19 cellular contexts compared by ENCODE assay signal in genomic region chr7:139181404-139181803, GRCh38.
"Had no signal": no experiment of that assay in that cellular context is flagged by ENCODE, and none has a peak within 500 bp of the region (broad histone marks: within the 10 kb centered on the region; RNA-seq: fewer than 3 reads in every experiment).

No MANE protein-coding gene starts in this region.

- H3K27me3 Mint-ChIP-seq: activated CD4-positive, alpha-beta memory T cell treated with anti-CD3 and anti-CD28 coated beads for 36 hours; activated CD4-positive, alpha-beta T cell treated with anti-CD3 and anti-CD28 coated beads for 36 hours; activated CD8-positive, alpha-beta memory T cell treated with anti-CD3 and anti-CD28 coated beads, Interleukin-2, amount 10 ng/mL, durations not matched to agents 7 days and 5 days; activated naive CD4-positive, alpha-beta T cell treated with anti-CD3 and anti-CD28 coated beads, Interleukin-2, amount 10 ng/mL, durations not matched to agents 7 days and 5 days; naive B cell; stimulated activated naive CD8-positive, alpha-beta T cell treated with anti-CD3 and anti-CD28 coated beads, Interleukin-15, Interleukin-2, amounts not matched to agents 100 ng/mL and 50 ng/mL, for 24 hours had no signal

- H3K36me3 ChIP-seq: breast epithelium, ovary, right lobe of liver had no signal

- H3K4me3 ChIP-seq: ascending aorta, breast epithelium, hepatocyte, left ventricle myocardium inferior, neural progenitor cell, ovary, right lobe of liver, spleen, testis, upper lobe of left lung had no signal

- H3K27ac ChIP-seq: ascending aorta, breast epithelium, hepatocyte, left ventricle myocardium inferior, neural progenitor cell, ovary, right lobe of liver, spleen, testis, upper lobe of left lung, VCaP had no signal

- H3K4me3 Mint-ChIP-seq: activated CD4-positive, alpha-beta memory T cell treated with anti-CD3 and anti-CD28 coated beads for 36 hours; activated CD4-positive, alpha-beta T cell treated with anti-CD3 and anti-CD28 coated beads for 36 hours; activated CD8-positive, alpha-beta memory T cell treated with anti-CD3 and anti-CD28 coated beads, Interleukin-2, amount 10 ng/mL, durations not matched to agents 7 days and 5 days; activated naive CD4-positive, alpha-beta T cell treated with anti-CD3 and anti-CD28 coated beads, Interleukin-2, amount 10 ng/mL, durations not matched to agents 7 days and 5 days; naive B cell; neural progenitor cell; stimulated activated naive CD8-positive, alpha-beta T cell treated with anti-CD3 and anti-CD28 coated beads, Interleukin-15, Interleukin-2, amounts not matched to agents 100 ng/mL and 50 ng/mL, for 24 hours had no signal

- H3K27ac Mint-ChIP-seq: activated CD4-positive, alpha-beta memory T cell treated with anti-CD3 and anti-CD28 coated beads for 36 hours; activated CD4-positive, alpha-beta T cell treated with anti-CD3 and anti-CD28 coated beads for 36 hours; activated CD8-positive, alpha-beta memory T cell treated with anti-CD3 and anti-CD28 coated beads, Interleukin-2, amount 10 ng/mL, durations not matched to agents 7 days and 5 days; activated naive CD4-positive, alpha-beta T cell treated with anti-CD3 and anti-CD28 coated beads, Interleukin-2, amount 10 ng/mL, durations not matched to agents 7 days and 5 days; naive B cell; neural progenitor cell; stimulated activated naive CD8-positive, alpha-beta T cell treated with anti-CD3 and anti-CD28 coated beads, Interleukin-15, Interleukin-2, amounts not matched to agents 100 ng/mL and 50 ng/mL, for 24 hours had no signal

- H3K36me3 Mint-ChIP-seq: activated CD4-positive, alpha-beta memory T cell treated with anti-CD3 and anti-CD28 coated beads for 36 hours had no signal

- DNase-seq: activated CD4-positive, alpha-beta memory T cell treated with anti-CD3 and anti-CD28 coated beads for 36 hours; activated CD4-positive, alpha-beta T cell treated with anti-CD3 and anti-CD28 coated beads for 36 hours; activated CD8-positive, alpha-beta memory T cell treated with anti-CD3 and anti-CD28 coated beads, Interleukin-2, amount 10 ng/mL, durations not matched to agents 7 days and 5 days; activated naive CD4-positive, alpha-beta T cell treated with anti-CD3 and anti-CD28 coated beads, Interleukin-2, amount 10 ng/mL, durations not matched to agents 7 days and 5 days; activated T-cell treated with anti-CD3 and anti-CD28 coated beads, Interleukin-2, amount 50 U/mL, for 1 hour; left ventricle myocardium inferior; naive B cell; ovary; right lobe of liver; spleen; testis; upper lobe of left lung had no signal

- H3K9me3 Mint-ChIP-seq: activated CD4-positive, alpha-beta memory T cell treated with anti-CD3 and anti-CD28 coated beads for 36 hours; activated naive CD4-positive, alpha-beta T cell treated with anti-CD3 and anti-CD28 coated beads, Interleukin-2, amount 10 ng/mL, durations not matched to agents 7 days and 5 days; neural progenitor cell; stimulated activated naive CD8-positive, alpha-beta T cell treated with anti-CD3 and anti-CD28 coated beads, Interleukin-15, Interleukin-2, amounts not matched to agents 100 ng/mL and 50 ng/mL, for 24 hours had no signal

- H3K4me2 ChIP-seq: hepatocyte, neural progenitor cell had no signal

- ATAC-seq: activated CD4-positive, alpha-beta T cell treated with anti-CD3 and anti-CD28 coated beads for 36 hours; activated CD8-positive, alpha-beta memory T cell treated with anti-CD3 and anti-CD28 coated beads, Interleukin-2, amount 10 ng/mL, durations not matched to agents 7 days and 5 days; esophagus mucosa; right lobe of liver had no signal

- H3K79me2 ChIP-seq: hepatocyte had no signal

- H3K4me1 ChIP-seq: ascending aorta, breast epithelium, left ventricle myocardium inferior, neural progenitor cell, right lobe of liver, spleen, testis, upper lobe of left lung had no signal

- H3K4me1 Mint-ChIP-seq: activated CD4-positive, alpha-beta T cell treated with anti-CD3 and anti-CD28 coated beads for 36 hours; activated naive CD4-positive, alpha-beta T cell treated with anti-CD3 and anti-CD28 coated beads, Interleukin-2, amount 10 ng/mL, durations not matched to agents 7 days and 5 days; naive B cell; neural progenitor cell had no signal

- H2AFZ ChIP-seq: hepatocyte, neural progenitor cell had no signal

- H3K27me3 ChIP-seq: ascending aorta, breast epithelium, hepatocyte, neural progenitor cell, ovary, right lobe of liver, spleen, testis, upper lobe of left lung had no signal

- H3K9me3 ChIP-seq: ascending aorta, breast epithelium, left ventricle myocardium inferior, ovary, right lobe of liver, spleen, testis, upper lobe of left lung had no signal
